In the genomic region with DNA sequence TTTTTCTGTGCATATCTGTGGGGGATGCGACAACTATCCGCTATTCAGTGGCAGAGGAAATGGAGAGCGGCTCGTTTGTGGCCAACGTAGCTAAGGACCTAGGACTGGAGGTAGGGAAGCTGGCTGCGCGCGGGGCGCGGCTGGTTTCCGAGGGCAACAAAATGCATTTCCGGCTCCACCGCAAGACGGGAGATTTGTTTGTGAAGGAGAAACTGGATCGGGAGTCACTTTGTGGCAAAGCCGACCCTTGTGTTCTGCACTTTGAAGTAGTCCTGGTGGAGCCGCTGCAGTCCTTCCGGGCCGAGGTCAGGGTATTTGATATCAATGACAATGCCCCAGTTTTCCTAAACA, we compare ENCODE assay signal across 9 cellular contexts. TPM values are rescaled to one million over a fixed set of nuclear protein-coding genes. Genes with fewer than 3 reads are reported as not detected.
DNase-seq lines count a peak whose midpoint lies in the region; ATAC-seq, FAIRE-seq and TF ChIP-seq lines count a peak whose summit lies in the region.
"Had no signal": no experiment of that assay in that cellular context is flagged by ENCODE, and none has a peak within 500 bp of the region (broad histone marks: within the 10 kb centered on the region; RNA-seq: fewer than 3 reads in every experiment).

No MANE protein-coding gene starts in this region.

- peaks cover 17% of the 10 kb centered on the region for H3K9me3 Mint-ChIP-seq in CD8-positive, alpha-beta T cell

- CTCF ChIA-PET in CD8-positive, alpha-beta T cell (lab: Charles Lee), result no interaction called here

- no peaks in the 10 kb centered on the region for H3K9me3 ChIP-seq in CD8-positive, alpha-beta T cell (ENCODE audit: low read length)
- peaks cover 3% of the 10 kb centered on the region for H3K9me3 ChIP-seq in trophoblast cell (ENCODE audit: insufficient read depth, low read depth, low read length)

- peaks cover 51% of the 10 kb centered on the region for H3K27me3 Mint-ChIP-seq in CD8-positive, alpha-beta T cell (ENCODE audit: low read depth)

- no peak for FAIRE-seq in HTR-8/SVneo (lab: Jason Lieb, UNC)
- FAIRE-seq: GM18507 had no signal

- H3K4me3 ChIP-seq in CD8-positive, alpha-beta T cell (ENCODE audit: low read depth, low read length), result peak overlapping the region; percentile 23
- H3K4me3 ChIP-seq in fibroblast of the aortic adventitia (ENCODE audit: low read depth, low read length), result peak overlapping the region; percentile 9
- H3K4me3 ChIP-seq in trophoblast cell (ENCODE audit: low read depth, low read length), result peak overlapping the region; percentile 70

- no peak overlapping the region for H2BK5ac ChIP-seq in trophoblast cell (ENCODE audit: low read depth, low read length, poor library complexity)

- no peak for DNase-seq in CD8-positive, alpha-beta T cell
- DNase-seq in NCI-H748 (lab: John Stamatoyannopoulos, UW; ENCODE audit: unreplicated experiment) (peak; percentile 79), fibroblast of the aortic adventitia (ENCODE audit: low read depth) (no peak), trophoblast cell (no peak), mesenteric fat pad (ENCODE audit: low spot score) (no peak), GM20000 (ENCODE audit: low spot score) (no peak), HTR-8/SVneo (ENCODE audit: insufficient read length, low spot score) (no peak)

- no peak overlapping the region for H3K18ac ChIP-seq in trophoblast cell (ENCODE audit: low read length)

- H3K27ac ChIP-seq in CD8-positive, alpha-beta T cell (ENCODE audit: low read depth, low read length), result no peak overlapping the region
- H3K27ac ChIP-seq in trophoblast cell (ENCODE audit: low read depth, low read length), result no peak overlapping the region

- no peak overlapping the region for H3K9ac ChIP-seq in trophoblast cell (ENCODE audit: low read length)

- H3K14ac ChIP-seq in trophoblast cell (ENCODE audit: low read length), result no peak overlapping the region

- POLR2A ChIA-PET in CD8-positive, alpha-beta T cell (lab: Charles Lee), result no interaction called here

- no peaks in the 10 kb centered on the region for H3K36me3 Mint-ChIP-seq in CD8-positive, alpha-beta T cell

- no peak for ATAC-seq in CD8-positive, alpha-beta T cell
- no peak for ATAC-seq in GM19351 (IDR thresholded peaks at IDR 0.05; ENCODE audit: unreplicated experiment)

- H2AK5ac ChIP-seq in trophoblast cell (ENCODE audit: low read length), result no peak overlapping the region

- no peaks in the 10 kb centered on the region for H3K79me1 ChIP-seq in trophoblast cell (ENCODE audit: low read length)

- H2BK120ac ChIP-seq in trophoblast cell (ENCODE audit: insufficient read depth, low read length, poor library complexity), result no peak overlapping the region

- no peak overlapping the region for H4K91ac ChIP-seq in trophoblast cell (ENCODE audit: low read depth, low read length)

- H3K4me1 ChIP-seq in CD8-positive, alpha-beta T cell (ENCODE audit: insufficient read depth, low read length), result peaks cover 5% of the 10 kb centered on the region
- peaks cover 2 to 3% of the 10 kb centered on the region in 2 experiments for H3K4me1 ChIP-seq in trophoblast cell (ENCODE audit: control insufficient read depth in 1 of 2, insufficient read depth in 2 of 2, low read length in 2 of 2)

- intact Hi-C loops in CD8-positive, alpha-beta T cell (cut with DNase I, micrococcal nuclease), result no loop called here

- peaks cover 17% of the 10 kb centered on the region for H3K27me3 ChIP-seq in CD8-positive, alpha-beta T cell (ENCODE audit: insufficient read depth, low read length)
- peaks cover 3% of the 10 kb centered on the region for H3K27me3 ChIP-seq in trophoblast cell (ENCODE audit: insufficient read depth, low read length)

- no peak overlapping the region for H3K27ac Mint-ChIP-seq in CD8-positive, alpha-beta T cell

- no peak overlapping the region for H3K4ac ChIP-seq in trophoblast cell (ENCODE audit: low read depth, low read length)

- no peak for TF ChIP-seq CTCF in CD8-positive, alpha-beta T cell (IDR thresholded peaks at IDR 0.05)
- TF ChIP-seq CTCF in fibroblast of the aortic adventitia (IDR thresholded peaks at IDR 0.05; ENCODE audit: insufficient read depth, low read length) (no peak), GM20000 (IDR thresholded peaks at IDR 0.05; ENCODE audit: extremely low read depth, missing control alignments) (no peak)

- H2BK12ac ChIP-seq in trophoblast cell (ENCODE audit: low read length), result no peak overlapping the region

- H3K4me1 Mint-ChIP-seq in CD8-positive, alpha-beta T cell (ENCODE audit: low read depth), result peaks cover 5% of the 10 kb centered on the region

- H3K79me2 ChIP-seq in trophoblast cell (ENCODE audit: control insufficient read depth, insufficient read depth, low read length, poor library complexity), result no peaks in the 10 kb centered on the region

- H3K36me3 ChIP-seq in CD8-positive, alpha-beta T cell (ENCODE audit: insufficient read depth, low read length), result no peaks in the 10 kb centered on the region
- H3K36me3 ChIP-seq in trophoblast cell (ENCODE audit: control insufficient read depth in 1 of 2, insufficient read depth in 2 of 2, low read length in 2 of 2), result no peaks in the 10 kb centered on the region

- peak overlapping the region; percentile 88 for H3K4me2 ChIP-seq in trophoblast cell (ENCODE audit: low read length)

- H4K12ac ChIP-seq in trophoblast cell (ENCODE audit: low read depth, low read length), result no peak overlapping the region

- H3K23ac ChIP-seq in trophoblast cell (ENCODE audit: low read length), result no peak overlapping the region

- no peak overlapping the region for H4K8ac ChIP-seq in trophoblast cell (ENCODE audit: low read depth, low read length)

- H2AFZ ChIP-seq in trophoblast cell (ENCODE audit: insufficient read depth, low read length, poor library complexity), result peak overlapping the region; percentile 66

- H3K4me3 Mint-ChIP-seq in CD8-positive, alpha-beta T cell, result peak overlapping the region; percentile 71

- WGBS in trophoblast cell (ENCODE audit: extremely low coverage, insufficient coverage, insufficient read length), result no CpG with 5 or more reads among the region's 19 CpGs

RNA-seq across cellular contexts. Expression of a gene that starts 0.3 kb away (rescaled TPM):
- not detected for total RNA-seq in CD8-positive, alpha-beta T cell
- total RNA-seq in fibroblast of the aortic adventitia (ENCODE audit: low replicate concordance) (not detected in 2 replicates), mesenteric fat pad (not detected)
- not detected in 2 replicates for polyA plus RNA-seq in trophoblast cell (2013)

RNA-seq across cellular contexts. Expression of a gene that starts 42.9 kb away (rescaled TPM):
- not detected for total RNA-seq in CD8-positive, alpha-beta T cell
- 0.36 and 0.82 TPM in 2 replicates for total RNA-seq in fibroblast of the aortic adventitia (ENCODE audit: low replicate concordance)
- 24.3 and 24.9 TPM in 2 replicates for polyA plus RNA-seq in trophoblast cell (2013)
- total RNA-seq in mesenteric fat pad, result 3.4 TPM

RNA-seq across cellular contexts. Expression of a gene that starts 48.8 kb away (rescaled TPM):
- not detected for total RNA-seq in CD8-positive, alpha-beta T cell
- total RNA-seq in fibroblast of the aortic adventitia (ENCODE audit: low replicate concordance), result 0.27 and 0.74 TPM in 2 replicates
- 0.87 and 1.1 TPM in 2 replicates for polyA plus RNA-seq in trophoblast cell (2013)
- 3.6 TPM for total RNA-seq in mesenteric fat pad

Comparison
In these comparisons a context has a peak if more than half of its experiments do, and no peak if none do; other contexts are left out.
1. H3K4me3 ChIP-seq: peak in every context shown above with its lines; median percentile 70 in trophoblast cell; 23 in CD8-positive, alpha-beta T cell; 9 in fibroblast of the aortic adventitia.